Comparison of ENCODE assay signal across 9 cellular contexts in genomic region chr7:114082567-114082933, GRCh38.
DNase-seq lines count a peak whose midpoint lies in the region; ATAC-seq, FAIRE-seq and TF ChIP-seq lines count a peak whose summit lies in the region.
"Had no signal": no experiment of that assay in that cellular context is flagged by ENCODE, and none has a peak within 500 bp of the region (broad histone marks: within the 10 kb centered on the region; RNA-seq: fewer than 3 reads in every experiment).

No MANE protein-coding gene starts in this region.

- no peaks in the 10 kb centered on the region for H3K9me3 Mint-ChIP-seq in activated CD4-positive, alpha-beta T cell treated with anti-CD3 and anti-CD28 coated beads for 36 hours (ENCODE audit: low read depth)

- no peak for TF ChIP-seq CTCF in GM12878 (IDR thresholded peaks at IDR 0.05 in 2 of 3, conservative IDR thresholded peaks at IDR 0.05 in 1 of 3; ENCODE audit: control insufficient read depth in 2 of 3, extremely low read depth in 1 of 3, insufficient read depth in 1 of 3, low read depth in 3 of 3, low read length in 3 of 3)
- no peak for TF ChIP-seq CTCF in lower lobe of right lung (IDR thresholded peaks at IDR 0.05)
- TF ChIP-seq CTCF in thoracic aorta (IDR thresholded peaks at IDR 0.05): no peak
- TF ChIP-seq CTCF in prostate gland (IDR thresholded peaks at IDR 0.05): no peak

- H3K79me2 ChIP-seq in GM12878 (ENCODE audit: control insufficient read depth, insufficient read depth, low read length): no peaks in the 10 kb centered on the region

- H3K4me3 ChIP-seq in GM12878 (no peak overlapping the region), lower lobe of right lung (peak overlapping the region; percentile 58), thoracic aorta (peak overlapping the region; percentile 79), prostate gland (peak overlapping the region in 1 of 2 donors; percentile 9)

- H2AFZ ChIP-seq in GM12878 (ENCODE audit: control insufficient read depth, low read depth, low read length): no peak overlapping the region

- in situ Hi-C loops in GM12878 (cut with MboI): no loop called here

- ATAC-seq in activated CD4-positive, alpha-beta T cell treated with anti-CD3 and anti-CD28 coated beads for 36 hours: no peak
- ATAC-seq in GM12878 (no peak), lower lobe of right lung (no peak), thoracic aorta (ENCODE audit: insufficient number of reproducible peaks, low FRiP score, low read depth) (no peak), GM21447 (IDR thresholded peaks at IDR 0.05; ENCODE audit: unreplicated experiment) (no peak)
- ATAC-seq: activated CD4-positive, CD25-positive, alpha-beta regulatory T cell treated with anti-CD3 and anti-CD28 coated beads, Interleukin-2, amount 50 U/mL, for 24 hours had no signal

- RAD21 ChIA-PET in GM12878 (lab: Charles Lee; ENCODE audit: unreplicated experiment): interaction anchor here (1.2 kb wide), 1 partner anchor 457 kb away, joined by 5 read pairs; no protein-coding TSS in a partner anchor

- H3K27ac ChIP-seq in GM12878 (ENCODE audit: control insufficient read depth, insufficient read depth): no peak overlapping the region
- H3K27ac ChIP-seq in lower lobe of right lung: no peak overlapping the region
- H3K27ac ChIP-seq in thoracic aorta: peak overlapping the region; percentile 35 to 96
- no peak overlapping the region for H3K27ac ChIP-seq in prostate gland

- no peak overlapping the region for H3K4me2 ChIP-seq in GM12878 (ENCODE audit: control insufficient read depth, insufficient read depth)

- no TSS peak for BruUV-seq in GM12878 (replicated peaks; lab: Mats Ljungman, UMichigan)

- H3K9ac ChIP-seq in GM12878 (ENCODE audit: control insufficient read depth, insufficient read depth, low read length): no peak overlapping the region

- POLR2A ChIA-PET in activated CD4-positive, alpha-beta T cell treated with anti-CD3 and anti-CD28 coated beads for 36 hours (lab: Charles Lee): no interaction called here
- POLR2A ChIA-PET in GM12878 (lab: Charles Lee): no interaction called here

- no peak for TF ChIP-seq RAD21 in GM12878 (IDR thresholded peaks at IDR 0.05; ENCODE audit: insufficient read depth, low read depth, low read length)

- WGBS in GM12878 (ENCODE audit: insufficient coverage, insufficient replicate concordance, low lambda C conversion rate, missing lambda C conversion rate): 0% methylated on average over 15 of the region's 15 CpGs
- WGBS in prostate gland: 10% methylated on average over 15 of the region's 15 CpGs

- H3K36me3 ChIP-seq in GM12878 (ENCODE audit: control insufficient read depth in 2 of 2, insufficient read depth in 2 of 2, low read length in 1 of 2) (no peaks in the 10 kb centered on the region), lower lobe of right lung (no peaks in the 10 kb centered on the region), thoracic aorta (no peaks in the 10 kb centered on the region), prostate gland (no peaks in the 10 kb centered on the region)

- H3K27me3 ChIP-seq in GM12878 (replicated peaks in 1 of 2; ENCODE audit: control insufficient read depth in 2 of 2, insufficient read depth in 2 of 2, low read length in 1 of 2) (peaks cover 6 to 38% of the 10 kb centered on the region in 2 experiments), lower lobe of right lung (ENCODE audit: low read depth) (peaks cover 60% of the 10 kb centered on the region), thoracic aorta (replicated peaks; ENCODE audit: insufficient read depth) (no peaks in the 10 kb centered on the region), prostate gland (replicated peaks; ENCODE audit: insufficient read depth) (no peaks in the 10 kb centered on the region)

- CTCF ChIA-PET in activated CD4-positive, alpha-beta T cell treated with anti-CD3 and anti-CD28 coated beads for 36 hours (lab: Charles Lee): interaction anchor here (1.3 kb wide), 1 partner anchor 783 kb away, joined by 4 read pairs; no protein-coding TSS in a partner anchor
- CTCF ChIA-PET in GM12878 (lab: Yijun Ruan, JAX): interaction anchor here (1.0 to 1.7 kb wide), 3 partner anchors 344 to 1769 kb away, joined by 4 to 9 read pairs (median 5); no protein-coding TSS in a partner anchor

- no peak overlapping the region for H3K27ac Mint-ChIP-seq in activated CD4-positive, alpha-beta T cell treated with anti-CD3 and anti-CD28 coated beads for 36 hours

- H3K4me1 Mint-ChIP-seq in activated CD4-positive, alpha-beta T cell treated with anti-CD3 and anti-CD28 coated beads for 36 hours: peaks cover 35% of the 10 kb centered on the region

- FAIRE-seq in GM12878 (lab: Jason Lieb, UNC): no peak

- H3K9me3 ChIP-seq in GM12878 (replicated peaks; ENCODE audit: control insufficient read depth, insufficient read depth, low read length) (no peaks in the 10 kb centered on the region), lower lobe of right lung (no peaks in the 10 kb centered on the region), thoracic aorta (no peaks in the 10 kb centered on the region), prostate gland (no peaks in the 10 kb centered on the region)

- no peaks in the 10 kb centered on the region for H3K36me3 Mint-ChIP-seq in activated CD4-positive, alpha-beta T cell treated with anti-CD3 and anti-CD28 coated beads for 36 hours (ENCODE audit: low read depth)

- peak overlapping the region; percentile 10 for H3K4me3 Mint-ChIP-seq in activated CD4-positive, alpha-beta T cell treated with anti-CD3 and anti-CD28 coated beads for 36 hours

- H4K20me1 ChIP-seq in GM12878 (ENCODE audit: control insufficient read depth, insufficient read depth): no peaks in the 10 kb centered on the region

- TF ChIP-seq EP300 in GM12878 (IDR thresholded peaks at IDR 0.05; ENCODE audit: borderline replicate concordance in 1 of 2, control insufficient read depth in 1 of 2, low read depth in 2 of 2, low read length in 2 of 2): no peak

- H3K27me3 Mint-ChIP-seq in activated CD4-positive, alpha-beta T cell treated with anti-CD3 and anti-CD28 coated beads for 36 hours: peaks cover 66% of the 10 kb centered on the region

- SMC1A ChIA-PET in GM12878 (lab: Charles Lee; ENCODE audit: uncharacterized antibody, unreplicated experiment): interaction anchor here (0.9 kb wide), 1 partner anchor 579 kb away, joined by 4 read pairs; no protein-coding TSS in a partner anchor

- intact Hi-C loops in activated CD4-positive, alpha-beta T cell treated with anti-CD3 and anti-CD28 coated beads for 36 hours (cut with DNase I, micrococcal nuclease): loop anchor here in 1 of 2 experiments (1.0 to 10.0 kb wide), 6 partner anchors 325 to 1830 kb away; partner anchors contain the start of gene MDFIC
- intact Hi-C loops in GM12878 (cut with micrococcal nuclease; ENCODE audit: unreplicated experiment): loop anchor here (2.0 to 10.0 kb wide), 5 partner anchors 125 to 1768 kb away; no protein-coding TSS in a partner anchor
- intact Hi-C loops in lower lobe of right lung (cut with DNase I): no loop called here
- intact Hi-C loops in prostate gland (cut with DNase I): loop anchor here (5.0 to 10.0 kb wide), 4 partner anchors 580 to 1592 kb away; partner anchors contain the start of gene MDFIC

- no peak for DNase-seq in activated CD4-positive, alpha-beta T cell treated with anti-CD3 and anti-CD28 coated beads for 36 hours
- DNase-seq in activated CD4-positive, alpha-beta T cell treated with anti-CD3 and anti-CD28 coated beads for 1 hour: no peak
- DNase-seq in GM12878 (ENCODE audit: low read depth, low spot score): no peak
- DNase-seq in lower lobe of right lung: no peak
- DNase-seq in thoracic aorta (ENCODE audit: low spot score): no peak
- no peak for DNase-seq in prostate gland (ENCODE audit: low spot score)
- DNase-seq in DMS79 treated with DMSO at 0.1 percent for 48 hours (lab: John Stamatoyannopoulos, UW): no peak

- H3K4me1 ChIP-seq in GM12878 (ENCODE audit: control insufficient read depth, insufficient read depth, low read length): no peaks in the 10 kb centered on the region; the same call in 1 of the 2 replicates
- H3K4me1 ChIP-seq in lower lobe of right lung: peaks cover 30% of the 10 kb centered on the region
- peaks cover 0 to 8% of the 10 kb centered on the region in 2 donors for H3K4me1 ChIP-seq in thoracic aorta (ENCODE audit: control insufficient read depth in 1 of 2, low read depth in 2 of 2)
- no peaks in the 10 kb centered on the region for H3K4me1 ChIP-seq in prostate gland (replicated peaks)

- no peak for TF ChIP-seq POLR2A in GM12878 (IDR thresholded peaks at IDR 0.05; ENCODE audit: low read depth, low read length)
- TF ChIP-seq POLR2A in prostate gland (IDR thresholded peaks at IDR 0.05): no peak

TF ChIP-seq in GM12878, 131 proteins besides CTCF, POLR2A, EP300 and RAD21:
- TF ChIP-seq RUNX3 (IDR thresholded peaks at IDR 0.05; ENCODE audit: low read length) (no peak), SPI1 (IDR thresholded peaks at IDR 0.05; ENCODE audit: borderline replicate concordance, insufficient read depth, low read depth, low read length) (no peak), ASH2L (IDR thresholded peaks at IDR 0.05; ENCODE audit: borderline replicate concordance, low read depth) (no peak), KAT2A (conservative IDR thresholded peaks at IDR 0.05; ENCODE audit: control insufficient read depth, low read depth, low read length) (no peak), BMI1 (IDR thresholded peaks at IDR 0.05; ENCODE audit: borderline replicate concordance) (peak; percentile 86), NRF1 (conservative IDR thresholded peaks at IDR 0.05; ENCODE audit: low read depth, low read length) (no peak)
TF ChIP-seq in GM12878: peak in this region for 1.

Comparison
In these comparisons a context has a peak if more than half of its experiments do, and no peak if none do; other contexts are left out.
1. H3K27ac ChIP-seq: peak in thoracic aorta (2 of 2); none in GM12878 (single experiment), lower lobe of right lung (single experiment) and prostate gland (0 of 2).